10 cellular contexts compared by ENCODE assay signal in genomic region chr16:57128787-57129389, GRCh38. TPM values are rescaled to one million over a fixed set of nuclear protein-coding genes. Genes with fewer than 3 reads are reported as not detected.
DNase-seq lines count a peak whose midpoint lies in the region; ATAC-seq and TF ChIP-seq lines count a peak whose summit lies in the region.
"Had no signal": no experiment of that assay in that cellular context is flagged by ENCODE, and none has a peak within 500 bp of the region (broad histone marks: within the 10 kb centered on the region; RNA-seq: fewer than 3 reads in every experiment).

No MANE protein-coding gene starts in this region.

- H3K27me3 ChIP-seq in gastroesophageal sphincter: no peaks in the 10 kb centered on the region

- no peak overlapping the region for H3K4me3 ChIP-seq in gastroesophageal sphincter

- H3K4me1 Mint-ChIP-seq in activated naive CD4-positive, alpha-beta T cell treated with anti-CD3 and anti-CD28 coated beads, Interleukin-2, amount 50 U/mL, for 24 hours: peaks cover 90% of the 10 kb centered on the region

- H3K36me3 Mint-ChIP-seq in activated naive CD4-positive, alpha-beta T cell treated with anti-CD3 and anti-CD28 coated beads, Interleukin-2, amount 50 U/mL, for 24 hours: no peaks in the 10 kb centered on the region

- ATAC-seq in GM18861 (IDR thresholded peaks at IDR 0.05; ENCODE audit: unreplicated experiment) (peak; percentile 52), HG02970 (IDR thresholded peaks at IDR 0.05; ENCODE audit: low FRiP score, unreplicated experiment) (no peak), gastroesophageal sphincter (no peak), GM19328 (IDR thresholded peaks at IDR 0.05; ENCODE audit: unreplicated experiment) (no peak)

- no peaks in the 10 kb centered on the region for H3K27me3 Mint-ChIP-seq in activated naive CD4-positive, alpha-beta T cell treated with anti-CD3 and anti-CD28 coated beads, Interleukin-2, amount 50 U/mL, for 24 hours
- H3K27me3 Mint-ChIP-seq: B cell had no signal

- WGBS in gastroesophageal sphincter (ENCODE audit: low coverage in 1 of 2), 2 donors: 85 to 93% methylated on average over 2 to 11 of the region's 11 CpGs

- no peaks in the 10 kb centered on the region for H3K9me3 Mint-ChIP-seq in activated naive CD4-positive, alpha-beta T cell treated with anti-CD3 and anti-CD28 coated beads, Interleukin-2, amount 50 U/mL, for 24 hours

- peak; percentile 22 to 24 for DNase-seq in activated CD4-positive, alpha-beta T cell treated with anti-CD3 and anti-CD28 coated beads for 4 hours
- DNase-seq in stimulated activated CD4-positive, alpha-beta T cell treated with anti-CD3 and anti-CD28 coated beads, Interleukin-2, amount 100 ng/mL, for 4 hours (ENCODE audit: low read depth): peak; percentile 24
- DNase-seq in cerebellar nuclear complex (lab: John Stamatoyannopoulos, UW): no peak
- DNase-seq: NCI-H1436 treated with DMSO at 0.1 percent for 48 hours had no signal

- H3K36me3 ChIP-seq in gastroesophageal sphincter: peaks cover 0 to 53% of the 10 kb centered on the region in 2 donors

- H3K9me3 ChIP-seq in gastroesophageal sphincter: no peaks in the 10 kb centered on the region

- peak overlapping the region; percentile 71 for H3K4me3 Mint-ChIP-seq in activated naive CD4-positive, alpha-beta T cell treated with anti-CD3 and anti-CD28 coated beads, Interleukin-2, amount 50 U/mL, for 24 hours
- H3K4me3 Mint-ChIP-seq: B cell had no signal

- no peak overlapping the region for H3K27ac ChIP-seq in gastroesophageal sphincter

- TF ChIP-seq CTCF in gastroesophageal sphincter (IDR thresholded peaks at IDR 0.05): no peak

- H3K27ac Mint-ChIP-seq in activated naive CD4-positive, alpha-beta T cell treated with anti-CD3 and anti-CD28 coated beads, Interleukin-2, amount 50 U/mL, for 24 hours: peak overlapping the region; percentile 98
- H3K27ac Mint-ChIP-seq: B cell had no signal

- TF ChIP-seq POLR2A in gastroesophageal sphincter (IDR thresholded peaks at IDR 0.05): no peak

- no peak for TF ChIP-seq EP300 in gastroesophageal sphincter (IDR thresholded peaks at IDR 0.05)

- H3K4me1 ChIP-seq in gastroesophageal sphincter: no peaks in the 10 kb centered on the region

RNA-seq across cellular contexts. Expression of gene CPNE2, which starts 36.5 kb away (rescaled TPM):
- total RNA-seq in gastroesophageal sphincter: 10 to 100 TPM; 18.0 to 38.7 (median 27.8) TPM

RNA-seq across cellular contexts. Expression of gene PSME3IP1, which starts 57.0 kb away (rescaled TPM):
- 10 to 100 TPM; 54.9 to 80.7 (median 68.1) TPM for total RNA-seq in gastroesophageal sphincter

RNA-seq across cellular contexts. Expression of gene RSPRY1, which starts 57.2 kb away (rescaled TPM):
- total RNA-seq in gastroesophageal sphincter: 10 to 100 TPM; 28.2 to 31.8 (median 29.5) TPM

Comparison
In these comparisons a context has a peak if more than half of its experiments do, and no peak if none do; other contexts are left out.
1. DNase-seq: peak in activated CD4-positive, alpha-beta T cell treated with anti-CD3 and anti-CD28 coated beads for 4 hours (2 of 2) and stimulated activated CD4-positive, alpha-beta T cell treated with anti-CD3 and anti-CD28 coated beads, Interleukin-2, amount 100 ng/mL, for 4 hours (single experiment); none in cerebellar nuclear complex (0 of 2).